In genomic region chr18:8701546-8702118, GRCh38 we compare ENCODE assay signal across 10 cellular contexts. TPM values are rescaled to one million over a fixed set of nuclear protein-coding genes. Genes with fewer than 3 reads are reported as not detected.
DNase-seq lines count a peak whose midpoint lies in the region; ATAC-seq and TF ChIP-seq lines count a peak whose summit lies in the region.
"Had no signal": no experiment of that assay in that cellular context is flagged by ENCODE, and none has a peak within 500 bp of the region (broad histone marks: within the 10 kb centered on the region; RNA-seq: fewer than 3 reads in every experiment).

No MANE protein-coding gene starts in this region.

- peak overlapping the region in 1 of 2 experiments; percentile 75 for H3K4ac ChIP-seq in mesenchymal stem cell (ENCODE audit: low read depth in 1 of 2, low read length in 2 of 2)

- in situ Hi-C loops in brain microvascular endothelial cell (cut with HindIII; ENCODE audit: low pct_ligation_motif_present, low sequenced_read_pairs), result no loop called here

- peak overlapping the region; percentile 13 for H3K4me2 ChIP-seq in mesenchymal stem cell (ENCODE audit: low read length, poor library complexity, severe bottlenecking)

- 43% methylated on average over 9 of the region's 9 CpGs for WGBS in mesenchymal stem cell

- no peak overlapping the region for H2BK5ac ChIP-seq in mesenchymal stem cell (ENCODE audit: low read depth, low read length, poor library complexity, severe bottlenecking)

- no peak overlapping the region for H2BK120ac ChIP-seq in mesenchymal stem cell (ENCODE audit: low read depth, low read length)

- DNase-seq in AG08396 (ENCODE audit: low spot score) (peak; percentile 89), HS-27A (ENCODE audit: low read depth) (peak; percentile 77), brain microvascular endothelial cell (peak; percentile 90), mesenchymal stem cell (peak; percentile 81), middle frontal gyrus (ENCODE audit: extremely low spot score, low spot score) (no peak)
- DNase-seq in stimulated activated naive CD8-positive, alpha-beta T cell treated with anti-CD3 and anti-CD28 coated beads, Interleukin-15, amount 100 ng/mL, for 72 hours, result no peak
- DNase-seq: activated CD4-positive, CD25-positive, alpha-beta regulatory T cell treated with anti-CD3 and anti-CD28 coated beads, Interleukin-2, amount 50 U/mL, for 72 hours; stimulated activated CD4-positive, alpha-beta T cell treated with anti-CD3 and anti-CD28 coated beads, Interleukin-12 subunit alpha, Interleukin-12 subunit beta, amount 100 ng/mL, for 4 hours had no signal

- no peaks in the 10 kb centered on the region for H3K9me3 ChIP-seq in mesenchymal stem cell (ENCODE audit: control insufficient read depth, low read length)

- no peak overlapping the region for H2BK15ac ChIP-seq in mesenchymal stem cell (ENCODE audit: low read depth, poor library complexity, severe bottlenecking)

- peak overlapping the region; percentile 53 for H3K9ac ChIP-seq in mesenchymal stem cell (ENCODE audit: low read length)

- peaks cover 49% of the 10 kb centered on the region for H3K27me3 Mint-ChIP-seq in stimulated activated naive CD8-positive, alpha-beta T cell treated with anti-CD3 and anti-CD28 coated beads, Interleukin-15, amount 100 ng/mL, for 72 hours

- H3K14ac ChIP-seq in mesenchymal stem cell (ENCODE audit: low read length in 2 of 2), result no peak overlapping the region

- peak overlapping the region; percentile 29 for H4K8ac ChIP-seq in mesenchymal stem cell (ENCODE audit: low read length)

- peak overlapping the region in 1 of 2 experiments; percentile 16 for H3K18ac ChIP-seq in mesenchymal stem cell (ENCODE audit: low read depth in 1 of 2, low read length in 2 of 2)

- H2AK5ac ChIP-seq in mesenchymal stem cell (ENCODE audit: low read length, severe bottlenecking), result no peak overlapping the region

- H3K9me3 Mint-ChIP-seq in stimulated activated naive CD8-positive, alpha-beta T cell treated with anti-CD3 and anti-CD28 coated beads, Interleukin-15, amount 100 ng/mL, for 72 hours, result no peaks in the 10 kb centered on the region

- H2BK12ac ChIP-seq in mesenchymal stem cell (ENCODE audit: low read length in 2 of 2), result peak overlapping the region in 1 of 2 experiments; percentile 87

- no peak for ATAC-seq in stimulated activated naive CD8-positive, alpha-beta T cell treated with anti-CD3 and anti-CD28 coated beads, Interleukin-15, amount 100 ng/mL, for 72 hours
- no peak for ATAC-seq in HG03520 (IDR thresholded peaks at IDR 0.05; ENCODE audit: unreplicated experiment)
- ATAC-seq in GM18519 (IDR thresholded peaks at IDR 0.05; ENCODE audit: low FRiP score, unreplicated experiment), result no peak

- H3K27me3 ChIP-seq in brain microvascular endothelial cell (replicated peaks) (no peaks in the 10 kb centered on the region), mesenchymal stem cell (ENCODE audit: control insufficient read depth in 1 of 2, insufficient read depth in 1 of 2, low read length in 2 of 2) (no peaks in the 10 kb centered on the region)

- H3K4me3 ChIP-seq in brain microvascular endothelial cell (ENCODE audit: low read depth, low read length) (no peak overlapping the region), mesenchymal stem cell (ENCODE audit: insufficient read depth in 1 of 2, low read depth in 1 of 2, low read length in 2 of 2) (peak overlapping the region in 1 of 2 experiments; percentile 34)

- H2AFZ ChIP-seq in mesenchymal stem cell (ENCODE audit: low read depth, low read length), result peak overlapping the region; percentile 46

- no peak for TF ChIP-seq CTCF in brain microvascular endothelial cell (IDR thresholded peaks at IDR 0.05; ENCODE audit: low read depth, low read length, missing control alignments)

- no peak overlapping the region for H3K23ac ChIP-seq in mesenchymal stem cell (ENCODE audit: low read length in 2 of 2)

- H3K27ac Mint-ChIP-seq in stimulated activated naive CD8-positive, alpha-beta T cell treated with anti-CD3 and anti-CD28 coated beads, Interleukin-15, amount 100 ng/mL, for 72 hours, result no peak overlapping the region

- peak overlapping the region; percentile 68 for H3K27ac ChIP-seq in brain microvascular endothelial cell
- peak overlapping the region; percentile 76 for H3K27ac ChIP-seq in mesenchymal stem cell (ENCODE audit: low read length, poor library complexity, severe bottlenecking)

- no peak overlapping the region for H3K4me3 Mint-ChIP-seq in stimulated activated naive CD8-positive, alpha-beta T cell treated with anti-CD3 and anti-CD28 coated beads, Interleukin-15, amount 100 ng/mL, for 72 hours

- H3K4me1 ChIP-seq in mesenchymal stem cell (ENCODE audit: control insufficient read depth, insufficient read depth, low read depth, low read length), result peaks cover 30% of the 10 kb centered on the region

- H4K91ac ChIP-seq in mesenchymal stem cell (ENCODE audit: low read length), result no peak overlapping the region

- peaks cover 20% of the 10 kb centered on the region for H3K4me1 Mint-ChIP-seq in stimulated activated naive CD8-positive, alpha-beta T cell treated with anti-CD3 and anti-CD28 coated beads, Interleukin-15, amount 100 ng/mL, for 72 hours

- no peaks in the 10 kb centered on the region for H3K36me3 ChIP-seq in brain microvascular endothelial cell (replicated peaks)
- H3K36me3 ChIP-seq in mesenchymal stem cell (ENCODE audit: control insufficient read depth in 1 of 2, insufficient read depth in 2 of 2, low read depth in 1 of 2, low read length in 2 of 2), result peaks cover 0 to 10% of the 10 kb centered on the region in 2 experiments

- H3K79me1 ChIP-seq in mesenchymal stem cell (replicated peaks; ENCODE audit: low read length, poor library complexity, severe bottlenecking), result peaks cover 9% of the 10 kb centered on the region

RNA-seq across cellular contexts. Expression of gene MTCL1, which starts 3.7 kb away (rescaled TPM):
- 15.4 TPM for polyA plus RNA-seq in mesenchymal stem cell (2013, experiment 1 of 2)
- 15.4 TPM for polyA plus RNA-seq in mesenchymal stem cell (2013, experiment 2 of 2)

Comparison
In these comparisons a context has a peak if more than half of its experiments do, and no peak if none do; other contexts are left out.
1. DNase-seq: peak in AG08396 (single experiment), HS-27A (single experiment), brain microvascular endothelial cell (single experiment) and mesenchymal stem cell (single experiment); none in stimulated activated naive CD8-positive, alpha-beta T cell treated with anti-CD3 and anti-CD28 coated beads, Interleukin-15, amount 100 ng/mL, for 72 hours (0 of 2) and middle frontal gyrus (single experiment).